Comparison of ENCODE assay signal across 31 cellular contexts in the genomic region with DNA sequence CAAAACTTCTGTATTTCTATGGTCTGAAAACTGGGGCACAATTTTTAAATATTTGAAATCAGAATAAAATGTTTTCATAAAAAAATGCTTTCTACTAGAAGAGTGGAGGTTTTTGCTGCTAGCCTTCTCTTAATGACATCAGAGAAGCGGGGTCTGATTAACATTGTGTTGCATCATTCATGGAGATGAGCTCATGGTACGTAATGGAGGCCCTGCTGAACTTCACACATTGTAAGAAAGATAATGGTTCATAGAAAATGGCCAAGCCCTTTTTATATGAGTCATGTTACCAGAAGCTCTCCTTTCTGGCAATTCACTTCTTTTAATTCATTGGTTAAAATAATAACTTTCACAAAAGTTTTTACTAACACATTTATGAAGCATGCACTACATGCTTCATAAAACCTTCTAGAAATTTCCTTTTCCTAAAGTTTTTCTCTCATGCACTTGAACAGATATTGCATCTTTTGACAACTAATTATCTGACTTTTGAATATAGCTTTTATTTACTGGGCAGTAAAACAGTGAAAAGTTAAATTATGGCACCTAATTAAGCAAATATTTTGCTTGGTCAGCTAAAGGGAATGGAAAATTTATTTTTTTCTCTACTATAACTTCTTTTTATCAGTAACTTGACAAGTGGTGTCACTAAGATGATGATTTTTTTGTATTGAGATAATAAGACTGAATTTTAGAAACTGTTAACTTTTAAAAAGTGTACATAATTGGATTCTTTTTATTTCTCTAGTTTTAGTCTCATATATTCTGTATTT.
DNase-seq lines count a peak whose midpoint lies in the region; ATAC-seq, FAIRE-seq and TF ChIP-seq lines count a peak whose summit lies in the region.
"Had no signal": no experiment of that assay in that cellular context is flagged by ENCODE, and none has a peak within 500 bp of the region (broad histone marks: within the 10 kb centered on the region; RNA-seq: fewer than 3 reads in every experiment).

No MANE protein-coding gene starts in this region.

- H3K9me3 ChIP-seq in esophagus squamous epithelium = no peaks in the 10 kb centered on the region
- H3K9me3 ChIP-seq: gastroesophageal sphincter, prostate gland, SK-N-SH, testis had no signal

- H3K4me3 ChIP-seq in esophagus squamous epithelium = no peak overlapping the region
- H3K4me3 ChIP-seq: gastroesophageal sphincter, GM12878, prostate gland, testis had no signal

- TF ChIP-seq CTCF in D721Med (IDR thresholded peaks at IDR 0.05; ENCODE audit: insufficient read depth, missing control alignments) (no peak), foreskin keratinocyte (conservative IDR thresholded peaks at IDR 0.05) (no peak), esophagus squamous epithelium (IDR thresholded peaks at IDR 0.05) (no peak)

- no peak for TF ChIP-seq POLR2A in esophagus squamous epithelium (IDR thresholded peaks at IDR 0.05)

- no peaks in the 10 kb centered on the region for H3K27me3 ChIP-seq in foreskin keratinocyte
- no peaks in the 10 kb centered on the region for H3K27me3 ChIP-seq in esophagus squamous epithelium
- H3K27me3 ChIP-seq: gastroesophageal sphincter, testis had no signal

- ATAC-seq in foreskin keratinocyte (peak; percentile 23), GM18867 (IDR thresholded peaks at IDR 0.05; ENCODE audit: unreplicated experiment) (no peak)
- ATAC-seq: activated CD4-positive, alpha-beta T cell treated with anti-CD3 and anti-CD28 coated beads for 36 hours; gastroesophageal sphincter; GM12878; left ventricle myocardium superior; naive thymus-derived CD4-positive, alpha-beta T cell; T-helper 17 cell had no signal

- no peak for DNase-seq in D721Med (ENCODE audit: insufficient read length, low spot score)
- peak; percentile 4 for DNase-seq in HT1080 (ENCODE audit: low read depth)
- DNase-seq in amniotic epithelial cell (ENCODE audit: low read depth) = peak; percentile 0
- DNase-seq in foreskin keratinocyte = no peak
- no peak for DNase-seq in stimulated activated CD4-positive, alpha-beta T cell treated with anti-CD3 and anti-CD28 coated beads, Interleukin-4, amount 100 ng/mL, for 4 hours
- no peak for DNase-seq in esophagus squamous epithelium (lab: John Stamatoyannopoulos, UW)
- no peak for DNase-seq in C1 segment of cervical spinal cord (lab: John Stamatoyannopoulos, UW)
- DNase-seq: activated CD4-positive, alpha-beta T cell treated with anti-CD3 and anti-CD28 coated beads for 36 hours; activated naive CD4-positive, alpha-beta T cell treated with Interleukin-2 at 50 U/mL for 16 hours; activated T-cell treated with anti-CD3 and anti-CD28 coated beads, Interleukin-2, amount 50 U/mL, for 48 hours; effector CD4-positive, alpha-beta T cell; hippocampal formation; immature natural killer cell; left ventricle myocardium superior; midbrain; naive thymus-derived CD4-positive, alpha-beta T cell; NCI-H1092 treated with DMSO at 0.1 percent for 48 hours; NCI-H187 treated with DMSO at 0.1 percent for 48 hours; NCI-H2227 treated with DMSO at 0.1 percent for 48 hours; nucleus accumbens; RPMI8226; SK-N-SH; stimulated activated naive CD4-positive, alpha-beta T cell; T-helper 17 cell; testis had no signal

- FAIRE-seq in D721Med (lab: Jason Lieb, UNC) = peak; percentile 68
- FAIRE-seq: colon, GM12878 had no signal

- no peaks in the 10 kb centered on the region for H3K36me3 ChIP-seq in esophagus squamous epithelium
- H3K36me3 ChIP-seq: gastroesophageal sphincter, prostate gland had no signal

- H3K4me1 ChIP-seq in foreskin keratinocyte (no peaks in the 10 kb centered on the region), esophagus squamous epithelium (no peaks in the 10 kb centered on the region)
- H3K4me1 ChIP-seq: gastroesophageal sphincter, prostate gland, testis had no signal

- 28 to 75% methylated on average over 2 of the region's 2 CpGs for WGBS in esophagus squamous epithelium, 2 donors

- intact Hi-C loops in esophagus squamous epithelium (cut with DNase I) = no loop called here

- H3K27ac ChIP-seq in foreskin keratinocyte (no peak overlapping the region), esophagus squamous epithelium (no peak overlapping the region)
- H3K27ac ChIP-seq: gastroesophageal sphincter, HL-60, prostate gland, testis had no signal

Comparison
In these comparisons a context has a peak if more than half of its experiments do, and no peak if none do; other contexts are left out.
1. DNase-seq: peak in HT1080 (single experiment) and amniotic epithelial cell (single experiment); none in D721Med (single experiment), foreskin keratinocyte (0 of 2), stimulated activated CD4-positive, alpha-beta T cell treated with anti-CD3 and anti-CD28 coated beads, Interleukin-4, amount 100 ng/mL, for 4 hours (0 of 2), esophagus squamous epithelium (single experiment) and C1 segment of cervical spinal cord (0 of 14).